Comparison of ENCODE assay signal across 8 cellular contexts in the genomic region with DNA sequence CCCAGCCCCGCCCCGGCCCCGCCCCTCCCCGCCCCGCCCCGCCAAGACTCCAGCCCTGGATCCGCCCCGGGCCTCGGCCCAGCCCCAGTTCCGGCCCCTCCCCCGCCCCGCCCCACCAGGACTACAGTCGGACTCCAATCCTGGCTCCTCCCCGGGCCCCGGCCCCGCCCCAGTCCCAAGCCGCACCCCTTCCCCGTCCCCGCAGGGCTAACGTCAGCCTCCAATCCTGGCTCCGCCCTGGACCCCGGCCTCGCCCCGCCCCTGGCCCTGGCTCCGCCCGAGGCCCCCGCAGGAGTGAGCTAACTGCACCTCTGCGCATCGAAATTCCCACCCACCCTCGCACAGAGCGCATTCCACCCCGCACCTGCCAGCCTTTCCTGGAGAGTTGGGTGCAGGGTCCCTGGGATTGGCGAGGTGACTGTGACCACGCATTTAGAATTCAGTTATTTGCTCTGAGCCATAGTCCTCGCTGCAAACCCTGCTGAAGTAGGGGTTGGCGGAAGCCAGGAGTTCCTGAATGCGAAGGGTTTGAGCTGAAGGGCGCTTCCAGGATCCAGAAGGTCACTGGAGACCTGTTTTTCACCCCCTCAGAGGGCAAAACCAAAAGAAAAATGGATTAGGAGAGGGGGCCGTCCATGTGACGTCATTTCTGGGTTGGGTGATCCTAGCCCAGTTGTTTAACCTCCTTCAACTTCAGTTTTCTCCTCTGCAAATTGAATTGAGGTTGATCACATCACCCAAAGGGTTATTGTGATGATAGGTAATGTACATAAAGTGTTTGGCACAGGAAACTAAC. TPM values are rescaled to one million over a fixed set of nuclear protein-coding genes. Genes with fewer than 3 reads are reported as not detected.
A peak's percentile ranks its signal among the peaks of the same experiment; 100 is the strongest.
DNase-seq lines count a peak whose midpoint lies in the region; ATAC-seq, FAIRE-seq and TF ChIP-seq lines count a peak whose summit lies in the region.

No MANE protein-coding gene starts in this region.

- H3K4me3 Mint-ChIP-seq in central memory CD8-positive, alpha-beta T cell = peak overlapping the region; percentile 85

- peaks cover 24% of the 10 kb centered on the region for H3K4me1 ChIP-seq in keratinocyte (ENCODE audit: control insufficient read depth, extremely low read depth, insufficient read depth, low read length)

- H3K36me3 ChIP-seq in keratinocyte (ENCODE audit: control insufficient read depth in 2 of 2, extremely low read depth in 1 of 2, insufficient read depth in 2 of 2, low read length in 2 of 2) = peaks cover 0 to 3% of the 10 kb centered on the region in 2 experiments

- TF ChIP-seq CTCF in keratinocyte (optimal IDR thresholded peaks at IDR 0.05 in 1 of 3, IDR thresholded peaks at IDR 0.05 in 1 of 3, conservative IDR thresholded peaks at IDR 0.05 in 1 of 3; ENCODE audit: extremely low read depth in 1 of 3, insufficient read depth in 2 of 3, low read length in 3 of 3) = no peak

- ATAC-seq in HG03159 (IDR thresholded peaks at IDR 0.05; ENCODE audit: unreplicated experiment) = peak; percentile 77
- peak; percentile 83 for ATAC-seq in central memory CD8-positive, alpha-beta T cell (replicated peaks; ENCODE audit: extremely low read depth, poor library complexity, severe bottlenecking)

- peak; percentile 44 for TF ChIP-seq POLR2A in GM18951 (IDR thresholded peaks at IDR 0.05; ENCODE audit: extremely low read depth, insufficient read depth, insufficient read length)

- FAIRE-seq in keratinocyte (lab: Jason Lieb, UNC) = no peak

- H3K9me3 Mint-ChIP-seq in central memory CD8-positive, alpha-beta T cell = no peaks in the 10 kb centered on the region

- dilution Hi-C loops in keratinocyte (cut with MboI; ENCODE audit: extremely low pct_ligation_motif_present, low sequenced_read_pairs) = no loop called here

- peak overlapping the region; percentile 69 for H3K4me2 ChIP-seq in keratinocyte (ENCODE audit: control insufficient read depth, extremely low read depth, insufficient read depth, low read depth, low read length)

- peaks cover 27% of the 10 kb centered on the region for H3K36me3 Mint-ChIP-seq in central memory CD8-positive, alpha-beta T cell (ENCODE audit: insufficient read depth)

- peaks cover 44% of the 10 kb centered on the region for H3K4me1 Mint-ChIP-seq in central memory CD8-positive, alpha-beta T cell

- no peaks in the 10 kb centered on the region for H3K27me3 ChIP-seq in keratinocyte (ENCODE audit: control insufficient read depth, extremely low read depth, insufficient read depth, low read length)

- H3K9me1 ChIP-seq in keratinocyte (ENCODE audit: control insufficient read depth, extremely low read depth, insufficient read depth, low read length) = no peaks in the 10 kb centered on the region

- peak overlapping the region; percentile 61 for H2AFZ ChIP-seq in keratinocyte (ENCODE audit: control insufficient read depth, low read length)

- H3K27ac Mint-ChIP-seq in central memory CD8-positive, alpha-beta T cell (ENCODE audit: low read depth) = peak overlapping the region; percentile 93

- peaks cover 9% of the 10 kb centered on the region for H3K79me2 ChIP-seq in keratinocyte (ENCODE audit: control insufficient read depth, insufficient read depth, low read length)

- peak overlapping the region; percentile 20 for H3K9ac ChIP-seq in keratinocyte (ENCODE audit: control insufficient read depth, extremely low read depth, insufficient read depth, low read length)

- peak; percentile 99 for DNase-seq in AG08395 (ENCODE audit: low spot score)
- peak; percentile 94 for DNase-seq in NCI-H2227 treated with DMSO at 0.1 percent for 48 hours (lab: John Stamatoyannopoulos, UW)
- peak; percentile 94 for DNase-seq in activated CD4-positive, CD25-positive, alpha-beta regulatory T cell treated with anti-CD3 and anti-CD28 coated beads, Interleukin-2, amount 50 U/mL, for 16 hours (ENCODE audit: low read depth, low spot score)
- DNase-seq in central memory CD8-positive, alpha-beta T cell (ENCODE audit: low spot score in 2 of 2) = peak; percentile 92 to 94
- DNase-seq in keratinocyte (ENCODE audit: low read depth, low spot score) = peak; percentile 50
- peak; percentile 99 for DNase-seq in stimulated activated CD4-positive, alpha-beta T cell treated with anti-CD3 and anti-CD28 coated beads, Interleukin-12 subunit alpha, Interleukin-12 subunit beta, amount 100 ng/mL, for 4 hours

- H4K20me1 ChIP-seq in keratinocyte (ENCODE audit: control insufficient read depth, extremely low read depth, insufficient read depth, low read length) = no peaks in the 10 kb centered on the region

- in situ Hi-C loops in GM18951 (cut with MboI; ENCODE audit: low sequenced_read_pairs, unreplicated experiment) = loop anchor here (25.0 kb wide), 1 partner anchor 513 kb away; no protein-coding TSS in a partner anchor

- H3K4me3 ChIP-seq in keratinocyte (ENCODE audit: control insufficient read depth in 2 of 3, extremely low read depth in 1 of 3, insufficient read depth in 2 of 3, low read depth in 1 of 3, low read length in 3 of 3) = peak overlapping the region; percentile 4 to 18 (median 12)

- H3K27me3 Mint-ChIP-seq in central memory CD8-positive, alpha-beta T cell = no peaks in the 10 kb centered on the region

- H3K27ac ChIP-seq in keratinocyte (ENCODE audit: control insufficient read depth, insufficient read depth, low read length) = peak overlapping the region; percentile 22

- no peaks in the 10 kb centered on the region for H3K9me3 ChIP-seq in keratinocyte (ENCODE audit: control insufficient read depth, low read depth, low read length)

RNA-seq across cellular contexts. Expression of gene IGSF8, which starts 0.6 kb away (rescaled TPM):
- polyA plus RNA-seq in keratinocyte = 16.5 to 32.6 TPM (median 20.6 TPM) in 3 replicates
- polyA plus RNA-seq in keratinocyte (2011; ENCODE audit: low read depth) = 19.9 TPM
- polyA plus RNA-seq in keratinocyte (2011; cell fraction: cytosol; rRNA removed) = 5.5 and 11.1 TPM in 2 replicates
- 43.9 and 57.1 TPM in 2 replicates for polyA plus RNA-seq in keratinocyte (2011; cell fraction: nucleus; rRNA removed)
- polyA plus RNA-seq in keratinocyte (2012; ENCODE audit: low replicate concordance) = 25.3 and 41.0 TPM in 2 replicates
- polyA minus RNA-seq in keratinocyte = 15.5 to 34.6 TPM (median 21.4 TPM) in 3 replicates
- polyA minus RNA-seq in keratinocyte (2011; cell fraction: cytosol; rRNA and poly(A)+ RNA removed) = 25.5 TPM
- polyA minus RNA-seq in keratinocyte (2011; cell fraction: nucleus; rRNA and poly(A)+ RNA removed) = 39.5 and 39.6 TPM in 2 replicates

RNA-seq across cellular contexts. Expression of gene ATP1A2, which starts 16.5 kb away (rescaled TPM):
- polyA plus RNA-seq in keratinocyte = 0.01 to 0.06 TPM in 2 of 3 replicates, not detected in the other
- 0.22 TPM for polyA plus RNA-seq in keratinocyte (2011; ENCODE audit: low read depth)
- not detected in 2 replicates for polyA plus RNA-seq in keratinocyte (2011; cell fraction: cytosol; rRNA removed)
- 0.06 and 0.19 TPM in 2 replicates for polyA plus RNA-seq in keratinocyte (2011; cell fraction: nucleus; rRNA removed)
- 0.37 TPM in 1 of 2 replicates, not detected in the other for polyA plus RNA-seq in keratinocyte (2012; ENCODE audit: low replicate concordance)
- polyA minus RNA-seq in keratinocyte = not detected in 3 replicates
- not detected for polyA minus RNA-seq in keratinocyte (2011; cell fraction: cytosol; rRNA and poly(A)+ RNA removed)
- polyA minus RNA-seq in keratinocyte (2011; cell fraction: nucleus; rRNA and poly(A)+ RNA removed) = not detected in 2 replicates

RNA-seq across cellular contexts. Expression of gene KCNJ9, which starts 17.7 kb away (rescaled TPM):
- not detected in 3 replicates for polyA plus RNA-seq in keratinocyte
- polyA plus RNA-seq in keratinocyte (2011; ENCODE audit: low read depth) = 0.06 TPM
- polyA plus RNA-seq in keratinocyte (2011; cell fraction: cytosol; rRNA removed) = not detected in 2 replicates
- 0.03 TPM in 1 of 2 replicates, not detected in the other for polyA plus RNA-seq in keratinocyte (2011; cell fraction: nucleus; rRNA removed)
- 0.16 TPM in 1 of 2 replicates, not detected in the other for polyA plus RNA-seq in keratinocyte (2012; ENCODE audit: low replicate concordance)
- not detected in 3 replicates for polyA minus RNA-seq in keratinocyte
- polyA minus RNA-seq in keratinocyte (2011; cell fraction: cytosol; rRNA and poly(A)+ RNA removed) = not detected
- not detected in 2 replicates for polyA minus RNA-seq in keratinocyte (2011; cell fraction: nucleus; rRNA and poly(A)+ RNA removed)

RNA-seq across cellular contexts. Expression of gene KCNJ10, which starts 29.1 kb away (rescaled TPM):
- polyA plus RNA-seq in keratinocyte = not detected in 3 replicates
- not detected for polyA plus RNA-seq in keratinocyte (2011; ENCODE audit: low read depth)
- not detected in 2 replicates for polyA plus RNA-seq in keratinocyte (2011; cell fraction: cytosol; rRNA removed)
- polyA plus RNA-seq in keratinocyte (2011; cell fraction: nucleus; rRNA removed) = not detected in 2 replicates
- polyA plus RNA-seq in keratinocyte (2012; ENCODE audit: low replicate concordance) = 0.45 TPM in 1 of 2 replicates, not detected in the other
- not detected in 3 replicates for polyA minus RNA-seq in keratinocyte
- polyA minus RNA-seq in keratinocyte (2011; cell fraction: cytosol; rRNA and poly(A)+ RNA removed) = not detected
- polyA minus RNA-seq in keratinocyte (2011; cell fraction: nucleus; rRNA and poly(A)+ RNA removed) = not detected in 2 replicates

RNA-seq across cellular contexts. Expression of gene ATP1A4, which starts 52.4 kb away (rescaled TPM):
- not detected in 3 replicates for polyA plus RNA-seq in keratinocyte
- polyA plus RNA-seq in keratinocyte (2011; ENCODE audit: low read depth) = not detected
- not detected in 2 replicates for polyA plus RNA-seq in keratinocyte (2011; cell fraction: cytosol; rRNA removed)
- not detected in 2 replicates for polyA plus RNA-seq in keratinocyte (2011; cell fraction: nucleus; rRNA removed)
- polyA plus RNA-seq in keratinocyte (2012; ENCODE audit: low replicate concordance) = not detected in 2 replicates
- not detected in 3 replicates for polyA minus RNA-seq in keratinocyte
- polyA minus RNA-seq in keratinocyte (2011; cell fraction: cytosol; rRNA and poly(A)+ RNA removed) = not detected
- not detected in 2 replicates for polyA minus RNA-seq in keratinocyte (2011; cell fraction: nucleus; rRNA and poly(A)+ RNA removed)

Comparison
In these comparisons a context has a peak if more than half of its experiments do, and no peak if none do; other contexts are left out.
1. Peak in every context shown above with its lines: DNase-seq, ATAC-seq, H3K4me3 ChIP-seq and H3K27ac ChIP-seq.